1 cellular context compared by ENCODE assay signal in genomic region chr17:7687072-7687907, GRCh38.
TF ChIP-seq lines count a peak whose summit lies in the region.

Gene TP53, minus strand, starts transcription at chr17:7687490. Its CDS starts 10,896 bp downstream, at chr17:7676594.

TF ChIP-seq in H1, 55 proteins besides CTCF, POLR2A, EP300 and RAD21 (continued from another document):
- no peak; the same call in 1 of the 2 replicates for TF ChIP-seq ATF2 (IDR thresholded peaks at IDR 0.05; ENCODE audit: low read length)
- peak; percentile 100 for TF ChIP-seq POLR2AphosphoS5 (IDR thresholded peaks at IDR 0.05; ENCODE audit: low read depth, low read length)
- TF ChIP-seq FOSL1 (IDR thresholded peaks at IDR 0.05; ENCODE audit: insufficient read depth, low read depth, low read length) = no peak
- TF ChIP-seq, protein P1, sequence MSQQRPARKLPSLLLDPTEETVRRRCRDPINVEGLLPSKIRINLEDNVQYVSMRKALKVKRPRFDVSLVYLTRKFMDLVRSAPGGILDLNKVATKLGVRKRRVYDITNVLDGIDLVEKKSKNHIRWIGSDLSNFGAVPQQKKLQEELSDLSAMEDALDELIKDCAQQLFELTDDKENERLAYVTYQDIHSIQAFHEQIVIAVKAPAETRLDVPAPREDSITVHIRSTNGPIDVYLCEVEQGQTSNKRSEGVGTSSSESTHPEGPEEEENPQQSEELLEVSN (IDR thresholded peaks at IDR 0.05) = peak; percentile 78
- TF ChIP-seq BRCA1 (IDR thresholded peaks at IDR 0.05; ENCODE audit: low read depth, low read length) = no peak
- TF ChIP-seq, protein P2, sequence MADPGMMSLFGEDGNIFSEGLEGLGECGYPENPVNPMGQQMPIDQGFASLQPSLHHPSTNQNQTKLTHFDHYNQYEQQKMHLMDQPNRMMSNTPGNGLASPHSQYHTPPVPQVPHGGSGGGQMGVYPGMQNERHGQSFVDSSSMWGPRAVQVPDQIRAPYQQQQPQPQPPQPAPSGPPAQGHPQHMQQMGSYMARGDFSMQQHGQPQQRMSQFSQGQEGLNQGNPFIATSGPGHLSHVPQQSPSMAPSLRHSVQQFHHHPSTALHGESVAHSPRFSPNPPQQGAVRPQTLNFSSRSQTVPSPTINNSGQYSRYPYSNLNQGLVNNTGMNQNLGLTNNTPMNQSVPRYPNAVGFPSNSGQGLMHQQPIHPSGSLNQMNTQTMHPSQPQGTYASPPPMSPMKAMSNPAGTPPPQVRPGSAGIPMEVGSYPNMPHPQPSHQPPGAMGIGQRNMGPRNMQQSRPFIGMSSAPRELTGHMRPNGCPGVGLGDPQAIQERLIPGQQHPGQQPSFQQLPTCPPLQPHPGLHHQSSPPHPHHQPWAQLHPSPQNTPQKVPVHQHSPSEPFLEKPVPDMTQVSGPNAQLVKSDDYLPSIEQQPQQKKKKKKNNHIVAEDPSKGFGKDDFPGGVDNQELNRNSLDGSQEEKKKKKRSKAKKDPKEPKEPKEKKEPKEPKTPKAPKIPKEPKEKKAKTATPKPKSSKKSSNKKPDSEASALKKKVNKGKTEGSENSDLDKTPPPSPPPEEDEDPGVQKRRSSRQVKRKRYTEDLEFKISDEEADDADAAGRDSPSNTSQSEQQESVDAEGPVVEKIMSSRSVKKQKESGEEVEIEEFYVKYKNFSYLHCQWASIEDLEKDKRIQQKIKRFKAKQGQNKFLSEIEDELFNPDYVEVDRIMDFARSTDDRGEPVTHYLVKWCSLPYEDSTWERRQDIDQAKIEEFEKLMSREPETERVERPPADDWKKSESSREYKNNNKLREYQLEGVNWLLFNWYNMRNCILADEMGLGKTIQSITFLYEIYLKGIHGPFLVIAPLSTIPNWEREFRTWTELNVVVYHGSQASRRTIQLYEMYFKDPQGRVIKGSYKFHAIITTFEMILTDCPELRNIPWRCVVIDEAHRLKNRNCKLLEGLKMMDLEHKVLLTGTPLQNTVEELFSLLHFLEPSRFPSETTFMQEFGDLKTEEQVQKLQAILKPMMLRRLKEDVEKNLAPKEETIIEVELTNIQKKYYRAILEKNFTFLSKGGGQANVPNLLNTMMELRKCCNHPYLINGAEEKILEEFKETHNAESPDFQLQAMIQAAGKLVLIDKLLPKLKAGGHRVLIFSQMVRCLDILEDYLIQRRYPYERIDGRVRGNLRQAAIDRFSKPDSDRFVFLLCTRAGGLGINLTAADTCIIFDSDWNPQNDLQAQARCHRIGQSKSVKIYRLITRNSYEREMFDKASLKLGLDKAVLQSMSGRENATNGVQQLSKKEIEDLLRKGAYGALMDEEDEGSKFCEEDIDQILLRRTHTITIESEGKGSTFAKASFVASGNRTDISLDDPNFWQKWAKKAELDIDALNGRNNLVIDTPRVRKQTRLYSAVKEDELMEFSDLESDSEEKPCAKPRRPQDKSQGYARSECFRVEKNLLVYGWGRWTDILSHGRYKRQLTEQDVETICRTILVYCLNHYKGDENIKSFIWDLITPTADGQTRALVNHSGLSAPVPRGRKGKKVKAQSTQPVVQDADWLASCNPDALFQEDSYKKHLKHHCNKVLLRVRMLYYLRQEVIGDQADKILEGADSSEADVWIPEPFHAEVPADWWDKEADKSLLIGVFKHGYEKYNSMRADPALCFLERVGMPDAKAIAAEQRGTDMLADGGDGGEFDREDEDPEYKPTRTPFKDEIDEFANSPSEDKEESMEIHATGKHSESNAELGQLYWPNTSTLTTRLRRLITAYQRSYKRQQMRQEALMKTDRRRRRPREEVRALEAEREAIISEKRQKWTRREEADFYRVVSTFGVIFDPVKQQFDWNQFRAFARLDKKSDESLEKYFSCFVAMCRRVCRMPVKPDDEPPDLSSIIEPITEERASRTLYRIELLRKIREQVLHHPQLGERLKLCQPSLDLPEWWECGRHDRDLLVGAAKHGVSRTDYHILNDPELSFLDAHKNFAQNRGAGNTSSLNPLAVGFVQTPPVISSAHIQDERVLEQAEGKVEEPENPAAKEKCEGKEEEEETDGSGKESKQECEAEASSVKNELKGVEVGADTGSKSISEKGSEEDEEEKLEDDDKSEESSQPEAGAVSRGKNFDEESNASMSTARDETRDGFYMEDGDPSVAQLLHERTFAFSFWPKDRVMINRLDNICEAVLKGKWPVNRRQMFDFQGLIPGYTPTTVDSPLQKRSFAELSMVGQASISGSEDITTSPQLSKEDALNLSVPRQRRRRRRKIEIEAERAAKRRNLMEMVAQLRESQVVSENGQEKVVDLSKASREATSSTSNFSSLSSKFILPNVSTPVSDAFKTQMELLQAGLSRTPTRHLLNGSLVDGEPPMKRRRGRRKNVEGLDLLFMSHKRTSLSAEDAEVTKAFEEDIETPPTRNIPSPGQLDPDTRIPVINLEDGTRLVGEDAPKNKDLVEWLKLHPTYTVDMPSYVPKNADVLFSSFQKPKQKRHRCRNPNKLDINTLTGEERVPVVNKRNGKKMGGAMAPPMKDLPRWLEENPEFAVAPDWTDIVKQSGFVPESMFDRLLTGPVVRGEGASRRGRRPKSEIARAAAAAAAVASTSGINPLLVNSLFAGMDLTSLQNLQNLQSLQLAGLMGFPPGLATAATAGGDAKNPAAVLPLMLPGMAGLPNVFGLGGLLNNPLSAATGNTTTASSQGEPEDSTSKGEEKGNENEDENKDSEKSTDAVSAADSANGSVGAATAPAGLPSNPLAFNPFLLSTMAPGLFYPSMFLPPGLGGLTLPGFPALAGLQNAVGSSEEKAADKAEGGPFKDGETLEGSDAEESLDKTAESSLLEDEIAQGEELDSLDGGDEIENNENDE (IDR thresholded peaks at IDR 0.05; ENCODE audit: insufficient replicate concordance, low read length) = no peak
- TF ChIP-seq SAP30 (IDR thresholded peaks at IDR 0.05; ENCODE audit: insufficient read depth, insufficient replicate concordance, low read length) = peak; percentile 98
- no peak for TF ChIP-seq NANOG (IDR thresholded peaks at IDR 0.05; ENCODE audit: insufficient read depth, low read depth, low read length, poor library complexity, severe bottlenecking)
- TF ChIP-seq TAF7 (optimal IDR thresholded peaks at IDR 0.05; ENCODE audit: borderline replicate concordance, low read depth, low read length) = peak; percentile 98
- no peak for TF ChIP-seq JUN (IDR thresholded peaks at IDR 0.05; ENCODE audit: low read depth, low read length)
- peak; percentile 71 for TF ChIP-seq SIX5 (IDR thresholded peaks at IDR 0.05; ENCODE audit: low read depth, low read length)
- TF ChIP-seq YY1 (IDR thresholded peaks at IDR 0.05; ENCODE audit: low read depth, low read length) = peak; percentile 100
- no peak for TF ChIP-seq CEBPB (IDR thresholded peaks at IDR 0.05; ENCODE audit: low read depth, low read length)
- peak; percentile 98 for TF ChIP-seq TBP (IDR thresholded peaks at IDR 0.05; ENCODE audit: low read depth, low read length)
- TF ChIP-seq EGR1 (IDR thresholded peaks at IDR 0.05; ENCODE audit: borderline replicate concordance, low read depth, low read length) = peak; percentile 42; the same call in 1 of the 2 replicates
- TF ChIP-seq CTBP2 (IDR thresholded peaks at IDR 0.05; ENCODE audit: borderline replicate concordance, insufficient read depth, insufficient read length, low read length) = no peak
- TF ChIP-seq SP4 (IDR thresholded peaks at IDR 0.05; ENCODE audit: low read length) = no peak; the same call in 1 of the 2 replicates
- TF ChIP-seq CBX8 (IDR thresholded peaks at IDR 0.05; ENCODE audit: borderline replicate concordance, low read depth, low read length) = no peak
- TF ChIP-seq RFX5 (IDR thresholded peaks at IDR 0.05; ENCODE audit: borderline replicate concordance, low read depth, low read length) = no peak
- no peak for TF ChIP-seq RXRA (IDR thresholded peaks at IDR 0.05; ENCODE audit: insufficient read depth, low read depth, low read length)
- TF ChIP-seq RBBP5 (IDR thresholded peaks at IDR 0.05; ENCODE audit: borderline replicate concordance, low read depth, low read length) = no peak; the same call in 1 of the 2 replicates
- TF ChIP-seq TCF12 (IDR thresholded peaks at IDR 0.05; ENCODE audit: low read depth, low read length) = 0 out of 2 replicates have a peak, but pooled peaks have one; percentile 49
- TF ChIP-seq CHD2 (IDR thresholded peaks at IDR 0.05; ENCODE audit: low read length) = no peak; the same call in 1 of the 2 replicates
- no peak for TF ChIP-seq SRF (IDR thresholded peaks at IDR 0.05; ENCODE audit: low read depth, low read length)
- no peak for TF ChIP-seq SP2 (IDR thresholded peaks at IDR 0.05; ENCODE audit: low read length)
- TF ChIP-seq ASH2L (IDR thresholded peaks at IDR 0.05; ENCODE audit: low read length) = no peak
- TF ChIP-seq KDM4A (IDR thresholded peaks at IDR 0.05; ENCODE audit: low read depth, low read length, severe bottlenecking) = no peak
- TF ChIP-seq JUND (IDR thresholded peaks at IDR 0.05; ENCODE audit: low read length) = no peak
- TF ChIP-seq TEAD4 (IDR thresholded peaks at IDR 0.05; ENCODE audit: low read depth, low read length) = 0 out of 2 replicates have a peak, but pooled peaks have one; percentile 17
- peak; percentile 70 for TF ChIP-seq PHF8 (conservative IDR thresholded peaks at IDR 0.05; ENCODE audit: low read depth, low read length)
- no peak for TF ChIP-seq USF2 (IDR thresholded peaks at IDR 0.05; ENCODE audit: low read length)
- TF ChIP-seq, protein P3, sequence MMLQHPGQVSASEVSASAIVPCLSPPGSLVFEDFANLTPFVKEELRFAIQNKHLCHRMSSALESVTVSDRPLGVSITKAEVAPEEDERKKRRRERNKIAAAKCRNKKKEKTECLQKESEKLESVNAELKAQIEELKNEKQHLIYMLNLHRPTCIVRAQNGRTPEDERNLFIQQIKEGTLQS (IDR thresholded peaks at IDR 0.05; ENCODE audit: insufficient read depth, low read depth, low read length) = no peak
- no peak for TF ChIP-seq SIRT6 (IDR thresholded peaks at IDR 0.05; ENCODE audit: low read length)
- no peak for TF ChIP-seq NRF1 (IDR thresholded peaks at IDR 0.05; ENCODE audit: low read depth, low read length)
- no peak for TF ChIP-seq BCL11A (IDR thresholded peaks at IDR 0.05; ENCODE audit: low read depth in 2 of 2, low read length in 2 of 2)
- TF ChIP-seq TAF1 (IDR thresholded peaks at IDR 0.05; ENCODE audit: low read depth, low read length) = peak; percentile 100
- TF ChIP-seq RNF2 (IDR thresholded peaks at IDR 0.05; ENCODE audit: borderline replicate concordance, low read depth, low read length, missing control alignments, poor library complexity, severe bottlenecking) = no peak
- peak; percentile 92 to 95; a peak in 3 of 4 replicates for TF ChIP-seq SIN3A (conservative IDR thresholded peaks at IDR 0.05 in 1 of 2, IDR thresholded peaks at IDR 0.05 in 1 of 2; ENCODE audit: low read depth in 1 of 2, low read length in 2 of 2)
- TF ChIP-seq EZH2 (IDR thresholded peaks at IDR 0.05; ENCODE audit: low read depth, low read length, severe bottlenecking) = no peak
- no peak for TF ChIP-seq HDAC6 (IDR thresholded peaks at IDR 0.05; ENCODE audit: low read depth, low read length)
TF ChIP-seq in H1: peak in this region for 18.
